Comparison of ENCODE assay signal across 24 cellular contexts in the genomic region with DNA sequence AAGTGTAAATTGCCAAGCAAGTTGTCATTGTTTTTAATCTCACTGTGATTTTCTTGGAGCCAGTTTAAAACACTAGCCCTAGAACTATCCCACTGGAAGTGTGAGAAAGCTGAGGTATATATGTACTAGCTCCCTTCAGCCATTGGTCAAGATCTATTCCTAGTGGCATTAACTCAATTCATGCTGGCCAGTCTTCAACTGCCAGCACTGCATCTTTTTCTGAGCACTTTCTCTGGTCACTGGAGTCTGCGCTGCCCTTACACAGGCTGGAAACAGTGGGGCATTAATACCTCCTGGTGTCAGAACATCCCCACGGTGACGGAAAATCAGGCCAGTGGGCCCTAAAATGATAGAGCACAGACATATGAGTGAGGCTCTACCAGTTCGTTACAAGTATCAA. TPM values are rescaled to one million over a fixed set of nuclear protein-coding genes. Genes with fewer than 3 reads are reported as not detected.
DNase-seq lines count a peak whose midpoint lies in the region; ATAC-seq, FAIRE-seq and TF ChIP-seq lines count a peak whose summit lies in the region.
"Had no signal": no experiment of that assay in that cellular context is flagged by ENCODE, and none has a peak within 500 bp of the region (broad histone marks: within the 10 kb centered on the region; RNA-seq: fewer than 3 reads in every experiment).

No MANE protein-coding gene starts in this region.

- no peak overlapping the region for H3K9ac ChIP-seq in colonic mucosa (ENCODE audit: low read depth in 2 of 2, low read length in 2 of 2)
- H3K9ac ChIP-seq: BLaER1 had no signal

- H3K27me3 ChIP-seq in osteoblast (ENCODE audit: insufficient read depth, low read length): peaks cover 10% of the 10 kb centered on the region
- H3K27me3 ChIP-seq in colonic mucosa: no peaks in the 10 kb centered on the region
- no peaks in the 10 kb centered on the region for H3K27me3 ChIP-seq in right atrium auricular region
- H3K27me3 ChIP-seq: BLaER1 had no signal

- H2AFZ ChIP-seq in osteoblast (ENCODE audit: low read length): no peak overlapping the region

- peaks cover under 1% of the 10 kb centered on the region for H3K27me3 Mint-ChIP-seq in neural crest cell (ENCODE audit: low read depth)

- DNase-seq in HTR-8/SVneo (ENCODE audit: insufficient read length, low spot score) (no peak), cerebellar cortex (ENCODE audit: low spot score) (peak; percentile 42), neural crest cell (ENCODE audit: low read depth, low spot score) (no peak), osteoblast (ENCODE audit: insufficient read length, low spot score, missing footprints) (peak; percentile 62), colonic mucosa (no peak), right atrium auricular region (ENCODE audit: low spot score) (no peak), GM03348 (ENCODE audit: low spot score) (no peak)
- DNase-seq: 8988T; ACHN; BE2C; CD4-positive, alpha-beta memory T cell; CD4-positive, CD25-positive, alpha-beta regulatory T cell; CD8-positive, alpha-beta memory T cell; COR-L47; DMS 273 treated with DMSO at 0.1 percent for 48 hours; DMS153; DMS53; DMS79 treated with DMSO at 0.1 percent for 48 hours; GDM1 had no signal

- no peaks in the 10 kb centered on the region for H3K79me2 ChIP-seq in osteoblast (ENCODE audit: insufficient read depth, low read length)

- H3K4me2 ChIP-seq in osteoblast (ENCODE audit: insufficient read depth, low read length): no peak overlapping the region
- H3K4me2 ChIP-seq: BLaER1 had no signal

- FAIRE-seq in HTR-8/SVneo (lab: Jason Lieb, UNC): peak; percentile 78
- FAIRE-seq: GM12891, GM19239 had no signal

- H3K4me1 ChIP-seq in osteoblast (ENCODE audit: insufficient read depth, low read length) (no peaks in the 10 kb centered on the region), colonic mucosa (no peaks in the 10 kb centered on the region), right atrium auricular region (no peaks in the 10 kb centered on the region)
- H3K4me1 ChIP-seq: BE2C, BLaER1 had no signal

- peaks cover 13% of the 10 kb centered on the region for H3K4me1 Mint-ChIP-seq in neural crest cell
- H3K4me1 Mint-ChIP-seq: CD4-positive, alpha-beta memory T cell; CD4-positive, CD25-positive, alpha-beta regulatory T cell; CD8-positive, alpha-beta memory T cell had no signal

- H3K27ac ChIP-seq in osteoblast (ENCODE audit: low read depth, low read length) (no peak overlapping the region), colonic mucosa (no peak overlapping the region), right atrium auricular region (no peak overlapping the region)
- H3K27ac ChIP-seq: BLaER1 had no signal

- H3K9me3 ChIP-seq in osteoblast (ENCODE audit: low read depth, low read length): no peaks in the 10 kb centered on the region
- H3K9me3 ChIP-seq in colonic mucosa: no peaks in the 10 kb centered on the region
- no peaks in the 10 kb centered on the region for H3K9me3 ChIP-seq in right atrium auricular region
- H3K9me3 ChIP-seq: BE2C had no signal

- peak overlapping the region; percentile 29 for H3K4me3 Mint-ChIP-seq in neural crest cell
- H3K4me3 Mint-ChIP-seq: CD14-positive monocyte; CD4-positive, alpha-beta memory T cell; CD4-positive, CD25-positive, alpha-beta regulatory T cell; CD8-positive, alpha-beta memory T cell had no signal

- H3K9me3 Mint-ChIP-seq in neural crest cell: no peaks in the 10 kb centered on the region

- ATAC-seq in GM21786 (IDR thresholded peaks at IDR 0.05; ENCODE audit: unreplicated experiment): no peak

- H3K27ac Mint-ChIP-seq in neural crest cell (ENCODE audit: unreplicated experiment): no peak overlapping the region
- H3K27ac Mint-ChIP-seq: CD14-positive monocyte; CD4-positive, alpha-beta memory T cell; CD4-positive, CD25-positive, alpha-beta regulatory T cell; CD8-positive, alpha-beta memory T cell had no signal

- no peaks in the 10 kb centered on the region for H4K20me1 ChIP-seq in osteoblast (ENCODE audit: insufficient read depth, low read length)
- H4K20me1 ChIP-seq: BLaER1 had no signal

- no peaks in the 10 kb centered on the region for H3K36me3 ChIP-seq in osteoblast (ENCODE audit: insufficient read depth, low read length)
- no peaks in the 10 kb centered on the region for H3K36me3 ChIP-seq in colonic mucosa
- no peaks in the 10 kb centered on the region for H3K36me3 ChIP-seq in right atrium auricular region
- H3K36me3 ChIP-seq: BE2C, BLaER1 had no signal

- no peak for TF ChIP-seq CTCF in neural crest cell (conservative IDR thresholded peaks at IDR 0.05)
- TF ChIP-seq CTCF in osteoblast (IDR thresholded peaks at IDR 0.05; ENCODE audit: extremely low read depth, low read depth, low read length): no peak
- no peak for TF ChIP-seq CTCF in colonic mucosa (IDR thresholded peaks at IDR 0.05)
- TF ChIP-seq CTCF in right atrium auricular region (IDR thresholded peaks at IDR 0.05): no peak

- intact Hi-C loops in colonic mucosa (cut with DNase I): no loop called here

- H3K4me3 ChIP-seq in osteoblast (ENCODE audit: insufficient read depth, low read length) (no peak overlapping the region), colonic mucosa (no peak overlapping the region), right atrium auricular region (no peak overlapping the region)
- H3K4me3 ChIP-seq: BLaER1 had no signal

- H3K36me3 Mint-ChIP-seq in neural crest cell (ENCODE audit: low read depth): no peaks in the 10 kb centered on the region
- H3K36me3 Mint-ChIP-seq: CD14-positive monocyte; CD4-positive, alpha-beta memory T cell; CD4-positive, CD25-positive, alpha-beta regulatory T cell; CD8-positive, alpha-beta memory T cell had no signal

RNA-seq across cellular contexts. Expression of a gene that starts 4.0 kb away (rescaled TPM):
- total RNA-seq in neural crest cell (62.2 and 62.7 TPM in 2 replicates), osteoblast (0.36 TPM in 1 of 2 replicates, not detected in the other), colonic mucosa (1 to 10 TPM; 3.6 to 3.7 TPM), right atrium auricular region (1 to 10 TPM in 1 of 2 donors, under 1 TPM in 1; 0.93 to 5.1 TPM)
- total RNA-seq: CD4-positive, alpha-beta memory T cell had no signal

Comparison
In these comparisons a context has a peak if more than half of its experiments do, and no peak if none do; other contexts are left out.
1. DNase-seq: peak in cerebellar cortex (single experiment) and osteoblast (single experiment); none in HTR-8/SVneo (single experiment), neural crest cell (single experiment), colonic mucosa (single experiment), right atrium auricular region (single experiment) and GM03348 (single experiment).
2. RNA of a gene that starts 4.0 kb away (total RNA-seq): 62.2 to 62.7 TPM in neural crest cell; 0.93 to 5.1 TPM in right atrium auricular region, 3.6 to 3.7 TPM in colonic mucosa and 0.36 TPM in osteoblast; every median in the first group is over 10 times any median in the second.